Comparison of ENCODE assay signal across 1 cellular context in genomic region chr7:100100420-100101015, GRCh38.
TF ChIP-seq lines count a peak whose summit lies in the region.

No MANE protein-coding gene starts in this region.

TF ChIP-seq in K562, 482 proteins besides CTCF, POLR2A, EP300 and RAD21 (continued from another document and continues in another):
- TF ChIP-seq E4F1 (CRISPR knock-in tag; IDR thresholded peaks at IDR 0.05; ENCODE audit: borderline replicate concordance) (no peak), ZNF695 (CRISPR knock-in tag; IDR thresholded peaks at IDR 0.05) (no peak), SUPT5H (IDR thresholded peaks at IDR 0.05) (no peak), NR2C2 (CRISPR knock-in tag; IDR thresholded peaks at IDR 0.05) (no peak; the same call in 1 of the 2 replicates), NR2C2 (tag; IDR thresholded peaks at IDR 0.05) (peak; percentile 68; the same call in 1 of the 2 replicates), MAZ (CRISPR knock-in tag; conservative IDR thresholded peaks at IDR 0.05 in 1 of 2, IDR thresholded peaks at IDR 0.05 in 1 of 2) (peak; percentile 58 to 94), SMAD2 (IDR thresholded peaks at IDR 0.05; ENCODE audit: low read depth, low read length) (no peak), NR4A1 (CRISPR knock-in tag; IDR thresholded peaks at IDR 0.05) (peak; percentile 69; the same call in 1 of the 2 replicates), NR4A1 (tag; IDR thresholded peaks at IDR 0.05) (no peak), CREB5 (CRISPR knock-in tag; IDR thresholded peaks at IDR 0.05) (no peak; the same call in 1 of the 2 replicates), ETV5 (CRISPR knock-in tag; IDR thresholded peaks at IDR 0.05; ENCODE audit: low read depth) (peak; percentile 96), SMARCE1 (IDR thresholded peaks at IDR 0.05) (no peak; the same call in 1 of the 2 replicates), ZNF274 (IDR thresholded peaks at IDR 0.05; ENCODE audit: borderline replicate concordance, low read depth, low read length) (no peak), SRSF7 (optimal IDR thresholded peaks at IDR 0.05; ENCODE audit: low read depth, low read length) (no peak), DMBX1 (CRISPR knock-in tag; IDR thresholded peaks at IDR 0.05; ENCODE audit: borderline replicate concordance) (no peak), NFATC3 (IDR thresholded peaks at IDR 0.05) (no peak), ZNF668 (CRISPR knock-in tag; IDR thresholded peaks at IDR 0.05) (0 out of 2 replicates have a peak, but pooled peaks have one; percentile 68), ZKSCAN3 (CRISPR knock-in tag; IDR thresholded peaks at IDR 0.05) (no peak), POLR2B (IDR thresholded peaks at IDR 0.05; ENCODE audit: low read depth, partially characterized antibody) (no peak), MCM2 (IDR thresholded peaks at IDR 0.05; ENCODE audit: low read depth) (no peak), SPI1 (IDR thresholded peaks at IDR 0.05; ENCODE audit: borderline replicate concordance, low read depth, low read length) (peak; percentile 91), JUNB (CRISPR knock-in tag; conservative IDR thresholded peaks at IDR 0.05) (no peak), TCF3 (CRISPR knock-in tag; IDR thresholded peaks at IDR 0.05) (no peak), BRF2 (IDR thresholded peaks at IDR 0.05; ENCODE audit: borderline replicate concordance, insufficient read depth, insufficient read length) (no peak), ZNF639 (CRISPR knock-in tag; conservative IDR thresholded peaks at IDR 0.05 in 1 of 2, IDR thresholded peaks at IDR 0.05 in 1 of 2) (peak in 1 of 2 experiments; percentile 93; a peak in 1 of 4 replicates), SNRNP70 (optimal IDR thresholded peaks at IDR 0.05; ENCODE audit: low read depth, low read length) (no peak), SRSF1 (IDR thresholded peaks at IDR 0.05; ENCODE audit: low read depth, low read length) (no peak), ZNF197 (CRISPR knock-in tag; IDR thresholded peaks at IDR 0.05; ENCODE audit: low read depth) (no peak), ETS1 (conservative IDR thresholded peaks at IDR 0.05; ENCODE audit: control insufficient read depth, low read depth, low read length) (peak; percentile 96), BHLHE40 (IDR thresholded peaks at IDR 0.05; ENCODE audit: low read length) (no peak), RBFOX2 (IDR thresholded peaks at IDR 0.05; ENCODE audit: low read depth, low read length) (peak; percentile 96; the same call in 1 of the 2 replicates), CREB3L1 (IDR thresholded peaks at IDR 0.05; ENCODE audit: borderline replicate concordance, low read depth) (peak; percentile 75), PHF20 (IDR thresholded peaks at IDR 0.05; ENCODE audit: partially characterized antibody) (peak; percentile 91), OTX1 (CRISPR knock-in tag; IDR thresholded peaks at IDR 0.05) (0 out of 2 replicates have a peak, but pooled peaks have one; percentile 54), ESRRA (IDR thresholded peaks at IDR 0.05; ENCODE audit: borderline replicate concordance, low read depth) (peak; percentile 52), MTF1 (CRISPR knock-in tag; IDR thresholded peaks at IDR 0.05; ENCODE audit: borderline replicate concordance) (no peak), ZNF507 (tag; conservative IDR thresholded peaks at IDR 0.05) (no peak), PCBP1 (IDR thresholded peaks at IDR 0.05; ENCODE audit: low read depth, low read length, poor library complexity, severe bottlenecking) (peak; percentile 99), ZNF584 (CRISPR knock-in tag; IDR thresholded peaks at IDR 0.05; ENCODE audit: low read depth) (no peak), ZNF232 (CRISPR knock-in tag; IDR thresholded peaks at IDR 0.05) (no peak), SRSF9 (IDR thresholded peaks at IDR 0.05; ENCODE audit: borderline replicate concordance, low read depth, low read length) (no peak), PYGO2 (tag; IDR thresholded peaks at IDR 0.05) (peak; percentile 36; the same call in 1 of the 2 replicates), TAF1 (IDR thresholded peaks at IDR 0.05; ENCODE audit: control insufficient read depth, extremely low read depth, insufficient read depth, low read length, severe bottlenecking) (peak; percentile 61), ZNF175 (CRISPR knock-in tag; IDR thresholded peaks at IDR 0.05; ENCODE audit: low read depth) (no peak), CBX8 (IDR thresholded peaks at IDR 0.05; ENCODE audit: borderline replicate concordance, extremely low read depth, low read depth, low read length, poor library complexity, severe bottlenecking) (no peak), DACH1 (IDR thresholded peaks at IDR 0.05; ENCODE audit: partially characterized antibody) (no peak), RBM34 (IDR thresholded peaks at IDR 0.05; ENCODE audit: borderline replicate concordance, insufficient read depth, low read length) (no peak), TBL1XR1 (IDR thresholded peaks at IDR 0.05; ENCODE audit: low read length in 2 of 2) (peak in 1 of 2 experiments; percentile 63; a peak in 2 of 4 replicates), ZHX1 (conservative IDR thresholded peaks at IDR 0.05; ENCODE audit: low read length) (no peak), TCFL5 (CRISPR knock-in tag; conservative IDR thresholded peaks at IDR 0.05) (no peak), TEAD1 (CRISPR knock-in tag; IDR thresholded peaks at IDR 0.05) (peak; percentile 87 to 89), ZNF551 (CRISPR knock-in tag; IDR thresholded peaks at IDR 0.05) (no peak), ATF4 (CRISPR knock-in tag; IDR thresholded peaks at IDR 0.05) (0 out of 2 replicates have a peak, but pooled peaks have one; percentile 25), AFF4 (CRISPR knock-in tag; IDR thresholded peaks at IDR 0.05) (no peak; the same call in 1 of the 2 replicates), ZNF23 (CRISPR knock-in tag; IDR thresholded peaks at IDR 0.05) (no peak)
